Comparison of ENCODE assay signal across 8 cellular contexts in the genomic region with DNA sequence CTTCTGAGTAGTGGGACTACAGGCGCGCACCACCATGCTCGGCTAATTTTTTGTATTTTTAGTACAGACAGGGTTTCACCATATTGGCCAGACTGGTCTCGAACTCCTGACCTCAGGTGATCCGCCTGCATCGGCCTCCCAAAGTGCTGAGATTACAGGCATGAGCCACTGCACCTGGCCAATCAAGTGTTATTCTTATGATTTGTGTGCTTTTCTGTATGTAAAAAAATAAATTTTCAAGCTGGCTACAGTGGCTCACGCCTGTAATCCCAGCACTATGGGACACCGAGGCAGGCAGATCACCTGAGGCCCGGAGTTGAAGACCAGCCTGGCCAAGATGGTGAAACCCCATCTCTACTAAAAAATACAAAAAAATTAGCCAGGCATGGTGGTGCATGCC. TPM values are rescaled to one million over a fixed set of nuclear protein-coding genes. Genes with fewer than 3 reads are reported as not detected.
DNase-seq lines count a peak whose midpoint lies in the region; ATAC-seq and TF ChIP-seq lines count a peak whose summit lies in the region.
"Not testable (repeated sequence)": the region's sequence is repeated elsewhere in the genome, so short reads cannot be mapped to it uniquely, and the experiment has no call there.
"Had no signal": no experiment of that assay in that cellular context is flagged by ENCODE, and none has a peak within 500 bp of the region (broad histone marks: within the 10 kb centered on the region; RNA-seq: fewer than 3 reads in every experiment).

No MANE protein-coding gene starts in this region.

- H2BK12ac ChIP-seq in trophoblast cell (ENCODE audit: low read length), result not testable (repeated sequence)

- H3K4me1 ChIP-seq in BLaER1 treated with 17β-estradiol and CSF1 and Interleukin-3, amounts not matched to agents 10 nM and 100 nM, result peaks cover 39 to 99% (median 96%) of the 10 kb centered on the region in 10 experiments
- H3K4me1 ChIP-seq in trophoblast cell (ENCODE audit: control insufficient read depth in 1 of 2, insufficient read depth in 2 of 2, low read length in 2 of 2), result not testable (repeated sequence)

- H3K18ac ChIP-seq in trophoblast cell (ENCODE audit: low read length), result not testable (repeated sequence)

- H3K14ac ChIP-seq in trophoblast cell (ENCODE audit: low read length), result not testable (repeated sequence)

- H3K23ac ChIP-seq in trophoblast cell (ENCODE audit: low read length), result not testable (repeated sequence)

- not testable (repeated sequence) for H3K4me3 Mint-ChIP-seq in central memory CD8-positive, alpha-beta T cell; stimulated activated effector memory CD8-positive, alpha-beta T cell treated with anti-CD3 and anti-CD28 coated beads, Interleukin-12 subunit alpha, Interleukin-12 subunit beta, amount 100 ng/mL, for 72 hours

- not testable (repeated sequence) for H3K27me3 Mint-ChIP-seq in central memory CD8-positive, alpha-beta T cell

- peaks cover 10% of the 10 kb centered on the region for H3K79me2 ChIP-seq in trophoblast cell (ENCODE audit: control insufficient read depth, insufficient read depth, low read length, poor library complexity)

- H3K4me2 ChIP-seq in BLaER1 treated with 17β-estradiol and CSF1 and Interleukin-3, amounts not matched to agents 10 nM and 100 nM, result peak overlapping the region in 8 of 11 experiments; percentile 31 to 93 (median 76); a peak in 13 of 22 replicates
- H3K4me2 ChIP-seq in trophoblast cell (ENCODE audit: low read length), result not testable (repeated sequence)

- not testable (repeated sequence) for H3K27me3 ChIP-seq in BLaER1 treated with 17β-estradiol and CSF1 and Interleukin-3, amounts not matched to agents 10 nM and 100 nM; trophoblast cell (ENCODE audit: insufficient read depth, low read length)

- not testable (repeated sequence) for H4K91ac ChIP-seq in trophoblast cell (ENCODE audit: low read depth, low read length)

- CTCF ChIA-PET in RWPE1 (lab: Yijun Ruan, JAX), result not testable (repeated sequence)

- not testable (repeated sequence) for H3K79me1 ChIP-seq in trophoblast cell (ENCODE audit: low read length)

- TF ChIP-seq CTCF in RWPE1 (conservative IDR thresholded peaks at IDR 0.05; ENCODE audit: low read depth), result not testable (repeated sequence)

- not testable (repeated sequence) for H2AFZ ChIP-seq in trophoblast cell (ENCODE audit: insufficient read depth, low read length, poor library complexity)

- peak overlapping the region in 2 of 11 experiments; percentile 17 to 38; a peak in 4 of 22 replicates for H3K9ac ChIP-seq in BLaER1 treated with 17β-estradiol and CSF1 and Interleukin-3, amounts not matched to agents 10 nM and 100 nM
- not testable (repeated sequence) for H3K9ac ChIP-seq in trophoblast cell (ENCODE audit: low read length)

- peak overlapping the region; percentile 81 for H3K4ac ChIP-seq in trophoblast cell (ENCODE audit: low read depth, low read length)

- H4K12ac ChIP-seq in trophoblast cell (ENCODE audit: low read depth, low read length), result not testable (repeated sequence)

- not testable (repeated sequence) for H3K9me3 Mint-ChIP-seq in central memory CD8-positive, alpha-beta T cell; stimulated activated effector memory CD8-positive, alpha-beta T cell treated with anti-CD3 and anti-CD28 coated beads, Interleukin-12 subunit alpha, Interleukin-12 subunit beta, amount 100 ng/mL, for 72 hours

- peaks cover 0 to 95% (median 17%) of the 10 kb centered on the region in 11 experiments; a peak in 14 of 22 replicates for H4K20me1 ChIP-seq in BLaER1 treated with 17β-estradiol and CSF1 and Interleukin-3, amounts not matched to agents 10 nM and 100 nM

- peaks cover 16% of the 10 kb centered on the region for H3K36me3 Mint-ChIP-seq in central memory CD8-positive, alpha-beta T cell (ENCODE audit: insufficient read depth)
- peaks cover 33% of the 10 kb centered on the region for H3K36me3 Mint-ChIP-seq in stimulated activated effector memory CD8-positive, alpha-beta T cell treated with anti-CD3 and anti-CD28 coated beads, Interleukin-12 subunit alpha, Interleukin-12 subunit beta, amount 100 ng/mL, for 72 hours

- H4K8ac ChIP-seq in trophoblast cell (ENCODE audit: low read depth, low read length), result not testable (repeated sequence)

- not testable (repeated sequence) for H3K9me3 ChIP-seq in BLaER1 treated with 17β-estradiol and CSF1 and Interleukin-3, amounts not matched to agents 10 nM and 100 nM (replicated peaks in 1 of 11); trophoblast cell (ENCODE audit: insufficient read depth, low read depth, low read length)

- no CpG with 5 or more reads among the region's 9 CpGs for WGBS in trophoblast cell (ENCODE audit: extremely low coverage, insufficient coverage, insufficient read length)

- H3K4me3 ChIP-seq in BLaER1 treated with 17β-estradiol and CSF1 and Interleukin-3, amounts not matched to agents 10 nM and 100 nM; trophoblast cell (ENCODE audit: low read depth, low read length): not testable (repeated sequence)

- H3K4me1 Mint-ChIP-seq in central memory CD8-positive, alpha-beta T cell, result peaks cover 49% of the 10 kb centered on the region
- H3K4me1 Mint-ChIP-seq in stimulated activated effector memory CD8-positive, alpha-beta T cell treated with anti-CD3 and anti-CD28 coated beads, Interleukin-12 subunit alpha, Interleukin-12 subunit beta, amount 100 ng/mL, for 72 hours, result peaks cover 53% of the 10 kb centered on the region

- H2BK120ac ChIP-seq in trophoblast cell (ENCODE audit: insufficient read depth, low read length, poor library complexity), result not testable (repeated sequence)

- peak overlapping the region; percentile 65 for H3K27ac Mint-ChIP-seq in central memory CD8-positive, alpha-beta T cell (ENCODE audit: low read depth)
- peak overlapping the region; percentile 23 for H3K27ac Mint-ChIP-seq in stimulated activated effector memory CD8-positive, alpha-beta T cell treated with anti-CD3 and anti-CD28 coated beads, Interleukin-12 subunit alpha, Interleukin-12 subunit beta, amount 100 ng/mL, for 72 hours

- POLR2A ChIA-PET in RWPE1 (lab: Yijun Ruan, JAX; ENCODE audit: low non-redundant PET), result not testable (repeated sequence)

- not testable (repeated sequence) for H2AK5ac ChIP-seq in trophoblast cell (ENCODE audit: low read length)

- not testable (repeated sequence) for DNase-seq in RWPE1 (ENCODE audit: low spot score); central memory CD8-positive, alpha-beta T cell (ENCODE audit: low spot score in 2 of 2); trophoblast cell; stimulated activated effector memory CD8-positive, alpha-beta T cell treated with anti-CD3 and anti-CD28 coated beads, Interleukin-12 subunit alpha, Interleukin-12 subunit beta, amount 100 ng/mL, for 72 hours (ENCODE audit: low spot score in 2 of 2)
- peak; percentile 26 for DNase-seq in left lobe of liver (ENCODE audit: low spot score)

- not testable (repeated sequence) for H2BK5ac ChIP-seq in trophoblast cell (ENCODE audit: low read depth, low read length, poor library complexity)

- not testable (repeated sequence) for ATAC-seq in central memory CD8-positive, alpha-beta T cell (replicated peaks; ENCODE audit: extremely low read depth, poor library complexity, severe bottlenecking); left lobe of liver; stimulated activated effector memory CD8-positive, alpha-beta T cell treated with anti-CD3 and anti-CD28 coated beads, Interleukin-12 subunit alpha, Interleukin-12 subunit beta, amount 100 ng/mL, for 72 hours

- H3K27ac ChIP-seq in BLaER1 treated with 17β-estradiol and CSF1 and Interleukin-3, amounts not matched to agents 10 nM and 100 nM, result peak overlapping the region in 9 of 11 experiments; percentile 27 to 91 (median 82); a peak in 15 of 22 replicates
- H3K27ac ChIP-seq in RWPE1, result 0 out of 2 replicates have a peak overlapping the region, but pooled peaks have one; percentile 1
- not testable (repeated sequence) for H3K27ac ChIP-seq in trophoblast cell (ENCODE audit: low read depth, low read length)

- peaks cover 0 to 59% (median 24%) of the 10 kb centered on the region in 11 experiments; a peak in 17 of 22 replicates for H3K36me3 ChIP-seq in BLaER1 treated with 17β-estradiol and CSF1 and Interleukin-3, amounts not matched to agents 10 nM and 100 nM
- H3K36me3 ChIP-seq in trophoblast cell (ENCODE audit: control insufficient read depth in 1 of 2, insufficient read depth in 2 of 2, low read length in 2 of 2), result not testable (repeated sequence)

RNA-seq across cellular contexts. Expression of gene USP48, which starts 12.3 kb away (rescaled TPM):
- 22.7 TPM for total RNA-seq in left lobe of liver
- polyA plus RNA-seq in trophoblast cell (2013), result 37.7 and 38.4 TPM in 2 replicates

RNA-seq across cellular contexts. Expression of gene LDLRAD2, which starts 41.5 kb away (rescaled TPM):
- not detected for total RNA-seq in left lobe of liver
- polyA plus RNA-seq in trophoblast cell (2013), result 0.08 and 0.10 TPM in 2 replicates
- total RNA-seq: Caco-2; CD8-positive, alpha-beta T cell had no signal
